9 cellular contexts compared by ENCODE assay signal in the genomic region with DNA sequence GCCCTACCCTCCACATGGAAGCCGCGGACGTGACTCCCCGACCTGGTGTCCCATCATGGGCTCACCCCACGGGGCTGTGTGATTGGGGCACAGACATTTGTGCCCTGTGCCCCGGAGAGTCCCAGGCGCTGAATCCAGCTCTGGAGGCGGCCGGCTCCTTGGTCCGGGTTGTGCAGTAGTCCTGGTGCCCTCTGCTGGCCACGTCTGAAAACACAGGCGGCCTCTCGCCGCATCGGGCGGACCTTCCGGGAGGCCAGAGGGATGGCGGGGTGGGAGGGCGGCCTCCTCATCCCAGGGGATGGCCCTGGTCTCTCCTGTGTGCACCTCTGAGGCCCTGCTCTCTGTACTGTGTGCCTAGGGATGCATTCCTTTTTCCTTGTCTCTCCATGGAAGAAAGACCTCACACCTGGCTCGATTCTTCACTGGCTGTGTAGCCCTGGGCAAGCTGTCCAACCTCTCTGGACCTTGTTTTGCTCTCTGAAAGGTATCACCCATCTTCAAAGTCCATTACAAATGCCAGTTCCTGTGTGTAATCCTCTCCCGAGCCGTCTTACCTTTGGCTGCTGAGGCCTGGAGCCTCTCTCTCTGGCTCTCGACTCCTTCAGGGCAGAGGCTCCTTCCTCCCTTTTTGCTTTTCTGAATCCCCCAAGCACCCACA. TPM values are rescaled to one million over a fixed set of nuclear protein-coding genes. Genes with fewer than 3 reads are reported as not detected.
DNase-seq lines count a peak whose midpoint lies in the region; ATAC-seq and TF ChIP-seq lines count a peak whose summit lies in the region.
"Had no signal": no experiment of that assay in that cellular context is flagged by ENCODE, and none has a peak within 500 bp of the region (broad histone marks: within the 10 kb centered on the region; RNA-seq: fewer than 3 reads in every experiment).

No MANE protein-coding gene starts in this region.

- H3K9me3 ChIP-seq in esophagus squamous epithelium (no peaks in the 10 kb centered on the region), tibial artery (no peaks in the 10 kb centered on the region)

- H3K36me3 ChIP-seq in esophagus squamous epithelium (no peaks in the 10 kb centered on the region), tibial artery (no peaks in the 10 kb centered on the region)

- CTCF ChIA-PET in activated CD8-positive, alpha-beta T cell treated with anti-CD3 and anti-CD28 coated beads, Interleukin-2, amount 10 ng/mL, durations not matched to agents 7 days and 5 days (lab: Charles Lee) = no interaction called here

- H3K4me3 ChIP-seq in esophagus squamous epithelium = no peak overlapping the region
- H3K4me3 ChIP-seq in tibial artery = no peak overlapping the region
- H3K4me3 ChIP-seq: skin epidermis had no signal

- H3K4me1 ChIP-seq in esophagus squamous epithelium = no peaks in the 10 kb centered on the region
- H3K4me1 ChIP-seq in tibial artery = peaks cover 0 to 5% (median 0%) of the 10 kb centered on the region in 4 donors

- no peak overlapping the region for H3K27ac Mint-ChIP-seq in activated CD8-positive, alpha-beta T cell treated with anti-CD3 and anti-CD28 coated beads, Interleukin-2, amount 10 ng/mL, durations not matched to agents 7 days and 5 days
- no peak overlapping the region for H3K27ac Mint-ChIP-seq in natural killer cell

- H3K27ac ChIP-seq in esophagus squamous epithelium (no peak overlapping the region), tibial artery (no peak overlapping the region)
- H3K27ac ChIP-seq: skin epidermis had no signal

- peak; percentile 80 for TF ChIP-seq CTCF in AG09319 (IDR thresholded peaks at IDR 0.05; ENCODE audit: low read depth, low read length)
- peak; percentile 41 to 84 (median 75) for TF ChIP-seq CTCF in esophagus squamous epithelium (IDR thresholded peaks at IDR 0.05)
- TF ChIP-seq CTCF in natural killer cell (IDR thresholded peaks at IDR 0.05) = peak; percentile 33
- TF ChIP-seq CTCF in tibial artery (IDR thresholded peaks at IDR 0.05) = peak; percentile 80 to 88

- H3K27me3 Mint-ChIP-seq in activated CD8-positive, alpha-beta T cell treated with anti-CD3 and anti-CD28 coated beads, Interleukin-2, amount 10 ng/mL, durations not matched to agents 7 days and 5 days (ENCODE audit: low read depth) = peaks cover 4% of the 10 kb centered on the region
- H3K27me3 Mint-ChIP-seq in natural killer cell (ENCODE audit: low read depth in 2 of 2) = peaks cover 8 to 9% of the 10 kb centered on the region in 2 donors

- no peaks in the 10 kb centered on the region for H3K36me3 Mint-ChIP-seq in activated CD8-positive, alpha-beta T cell treated with anti-CD3 and anti-CD28 coated beads, Interleukin-2, amount 10 ng/mL, durations not matched to agents 7 days and 5 days (ENCODE audit: low read depth)
- H3K36me3 Mint-ChIP-seq in natural killer cell = no peaks in the 10 kb centered on the region

- H3K27me3 ChIP-seq in esophagus squamous epithelium (peaks cover 0 to 86% (median 0%) of the 10 kb centered on the region in 4 donors), tibial artery (peaks cover 0 to 81% of the 10 kb centered on the region in 2 donors)

- no peak overlapping the region for H3K4me3 Mint-ChIP-seq in activated CD8-positive, alpha-beta T cell treated with anti-CD3 and anti-CD28 coated beads, Interleukin-2, amount 10 ng/mL, durations not matched to agents 7 days and 5 days
- no peak overlapping the region for H3K4me3 Mint-ChIP-seq in natural killer cell

- ATAC-seq in GM18505 (IDR thresholded peaks at IDR 0.05; ENCODE audit: unreplicated experiment) (peak; percentile 88), HG02973 (IDR thresholded peaks at IDR 0.05; ENCODE audit: unreplicated experiment) (peak; percentile 90), natural killer cell (peak in 1 of 3 donors; percentile 58)
- peak; percentile 79 for ATAC-seq in activated CD8-positive, alpha-beta T cell treated with anti-CD3 and anti-CD28 coated beads, Interleukin-2, amount 10 ng/mL, durations not matched to agents 7 days and 5 days

- TF ChIP-seq POLR2A in GM18505 (IDR thresholded peaks at IDR 0.05; ENCODE audit: borderline replicate concordance, extremely low read depth, insufficient read depth, insufficient read length) = no peak
- TF ChIP-seq POLR2A in esophagus squamous epithelium (IDR thresholded peaks at IDR 0.05) = no peak

- WGBS in esophagus squamous epithelium, 2 donors = 42% methylated on average over 7 of the region's 23 CpGs

- POLR2A ChIA-PET in activated CD8-positive, alpha-beta T cell treated with anti-CD3 and anti-CD28 coated beads, Interleukin-2, amount 10 ng/mL, durations not matched to agents 7 days and 5 days (lab: Charles Lee) = no interaction called here

- DNase-seq in AG09319 (ENCODE audit: extremely low read depth, low read depth) (peak; percentile 16), NCI-H2107 treated with DMSO at 0.1 percent for 48 hours (lab: John Stamatoyannopoulos, UW; ENCODE audit: unreplicated experiment) (peak; percentile 57), esophagus squamous epithelium (lab: John Stamatoyannopoulos, UW) (no peak), natural killer cell (no peak), tibial artery (peak; percentile 68 to 78)
- DNase-seq in activated CD8-positive, alpha-beta T cell treated with anti-CD3 and anti-CD28 coated beads, Interleukin-2, amount 10 ng/mL, durations not matched to agents 7 days and 5 days = peak; percentile 59

- intact Hi-C loops in esophagus squamous epithelium (cut with DNase I) (loop anchor here (5.0 to 10.0 kb wide), 2 partner anchors 91 to 153 kb away; no protein-coding TSS in a partner anchor), natural killer cell (cut with micrococcal nuclease) (no loop called here), tibial artery (cut with DNase I; ENCODE audit: low total_unique reads) (loop anchor here (5.0 kb wide), 1 partner anchor 151 kb away; no protein-coding TSS in a partner anchor)

- H3K9me3 Mint-ChIP-seq in activated CD8-positive, alpha-beta T cell treated with anti-CD3 and anti-CD28 coated beads, Interleukin-2, amount 10 ng/mL, durations not matched to agents 7 days and 5 days (ENCODE audit: insufficient read depth) = no peaks in the 10 kb centered on the region
- no peaks in the 10 kb centered on the region for H3K9me3 Mint-ChIP-seq in natural killer cell

- no peaks in the 10 kb centered on the region for H3K4me1 Mint-ChIP-seq in activated CD8-positive, alpha-beta T cell treated with anti-CD3 and anti-CD28 coated beads, Interleukin-2, amount 10 ng/mL, durations not matched to agents 7 days and 5 days (ENCODE audit: low read depth)
- peaks cover 5 to 6% of the 10 kb centered on the region in 2 donors for H3K4me1 Mint-ChIP-seq in natural killer cell

RNA-seq across cellular contexts. Expression of a gene that starts 27.6 kb away (rescaled TPM):
- total RNA-seq in activated CD8-positive, alpha-beta T cell treated with anti-CD3 and anti-CD28 coated beads, Interleukin-2, amount 10 ng/mL, durations not matched to agents 7 days and 5 days = not detected
- total RNA-seq in esophagus squamous epithelium (not detected), natural killer cell (not detected)

Comparison
In these comparisons a context has a peak if more than half of its experiments do, and no peak if none do; other contexts are left out.
1. DNase-seq: peak in AG09319 (single experiment), NCI-H2107 treated with DMSO at 0.1 percent for 48 hours (single experiment), activated CD8-positive, alpha-beta T cell treated with anti-CD3 and anti-CD28 coated beads, Interleukin-2, amount 10 ng/mL, durations not matched to agents 7 days and 5 days (single experiment) and tibial artery (2 of 2); none in esophagus squamous epithelium (single experiment) and natural killer cell (single experiment).
2. CTCF ChIP-seq: peak in every context shown above with its lines; median percentile 84 in tibial artery; 80 in AG09319; 75 in esophagus squamous epithelium; 33 in natural killer cell.